ENCODE assay signal across 20 cellular contexts in genomic region chr11:34072831-34073230, GRCh38. TPM values are rescaled to one million over a fixed set of nuclear protein-coding genes. Genes with fewer than 3 reads are reported as not detected.
DNase-seq lines count a peak whose midpoint lies in the region; ATAC-seq, FAIRE-seq and TF ChIP-seq lines count a peak whose summit lies in the region.
"Had no signal": no experiment of that assay in that cellular context is flagged by ENCODE, and none has a peak within 500 bp of the region (broad histone marks: within the 10 kb centered on the region; RNA-seq: fewer than 3 reads in every experiment).

No MANE protein-coding gene starts in this region.

- DNase-seq in A549 (ENCODE audit: low read depth in 1 of 2, low spot score in 1 of 2) (no peak), A673 (ENCODE audit: low spot score) (no peak), IMR-90 (peak; percentile 7), iris pigment epithelial cell (ENCODE audit: low read depth) (peak; percentile 44), T1000 (lab: John Stamatoyannopoulos, UW) (no peak)
- DNase-seq: BE2C; Calu3; CD8-positive, alpha-beta T cell; GF-D8; KBM-7; NCI-H1694 treated with DMSO at 0.1 percent for 48 hours; NCI-H2107; NCI-H510A; NCI-H748 treated with DMSO at 0.1 percent for 48 hours; Right ventricle myocardium superior had no signal

- no peak overlapping the region for H3K4me3 ChIP-seq in A549
- no peak overlapping the region for H3K4me3 ChIP-seq in A673 (ENCODE audit: low read depth, low read length, poor library complexity, severe bottlenecking)
- H3K4me3 ChIP-seq in IMR-90 (ENCODE audit: insufficient read depth, low read depth, low read length): no peak overlapping the region
- H3K4me3 ChIP-seq: GM12878 had no signal

- H3K14ac ChIP-seq in IMR-90 (replicated peaks; ENCODE audit: low read depth, low read length): no peak overlapping the region

- intact Hi-C loops in A673 (cut with micrococcal nuclease; ENCODE audit: unreplicated experiment) (no loop called here), IMR-90 (cut with micrococcal nuclease) (no loop called here)

- POLR2A ChIA-PET in A549 (lab: Yijun Ruan, JAX) (no interaction called here), A673 (lab: Charles Lee; ENCODE audit: low non-redundant PET) (no interaction called here), IMR-90 (lab: Charles Lee; ENCODE audit: unreplicated experiment) (no interaction called here)

- H2BK15ac ChIP-seq in IMR-90 (ENCODE audit: low read depth, low read length): no peak overlapping the region

- H3K23ac ChIP-seq in IMR-90 (ENCODE audit: low read depth, low read length): no peak overlapping the region

- H3K27ac ChIP-seq in A549: no peak overlapping the region
- H3K27ac ChIP-seq in A673 (ENCODE audit: low read depth, low read length, poor library complexity, severe bottlenecking): peak overlapping the region; percentile 67
- H3K27ac ChIP-seq in IMR-90 (ENCODE audit: insufficient read depth, low read length): no peak overlapping the region

- H3K36me3 ChIP-seq in A673 (ENCODE audit: insufficient read depth, low read length, poor library complexity, severe bottlenecking) (peaks cover 97% of the 10 kb centered on the region), IMR-90 (ENCODE audit: control insufficient read depth, insufficient read depth, low read length) (peaks cover 29% of the 10 kb centered on the region)

- peaks cover 79% of the 10 kb centered on the region for H4K20me1 ChIP-seq in IMR-90 (ENCODE audit: insufficient read depth, low read length)

- H2AK9ac ChIP-seq in IMR-90 (replicated peaks; ENCODE audit: low read depth, low read length, poor library complexity): no peak overlapping the region

- 63% methylated on average over 2 of the region's 2 CpGs for WGBS in A549 (ENCODE audit: missing lambda C conversion rate)
- no CpG with 5 or more reads among the region's 2 CpGs for WGBS in IMR-90 (ENCODE audit: extremely low coverage in 2 of 2, insufficient read length in 1 of 2), 2 experiments

- H4K8ac ChIP-seq in IMR-90 (ENCODE audit: low read depth in 2 of 2, low read length in 2 of 2): no peak overlapping the region

- no peak overlapping the region for H2BK120ac ChIP-seq in IMR-90 (ENCODE audit: low read depth, low read length)

- H3K4me2 ChIP-seq in A549: no peak overlapping the region
- H3K4me2 ChIP-seq in IMR-90 (ENCODE audit: low read depth, low read length): no peak overlapping the region

- H3K9me1 ChIP-seq in IMR-90 (ENCODE audit: insufficient read depth, low read length): peaks cover 13% of the 10 kb centered on the region

- no peak for TF ChIP-seq RAD21 in A549 (conservative IDR thresholded peaks at IDR 0.05 in 1 of 2, IDR thresholded peaks at IDR 0.05 in 1 of 2)
- TF ChIP-seq RAD21 in IMR-90 (IDR thresholded peaks at IDR 0.05; ENCODE audit: low read length): no peak

- no peak overlapping the region for H2AK5ac ChIP-seq in IMR-90 (ENCODE audit: low read depth, low read length)

- in situ Hi-C loops in IMR-90 (cut with MboI; ENCODE audit: low sequenced_read_pairs): no loop called here

- H3K79me1 ChIP-seq in IMR-90 (ENCODE audit: low read depth in 1 of 2, low read length in 2 of 2): peaks cover 17 to 52% of the 10 kb centered on the region in 2 experiments

- TF ChIP-seq EP300 in A549 (IDR thresholded peaks at IDR 0.05): no peak

- no peak overlapping the region for H3K4ac ChIP-seq in IMR-90 (ENCODE audit: low read depth, low read length)

- H3K27me3 ChIP-seq in A673 (replicated peaks; ENCODE audit: insufficient read depth, low read depth, low read length, poor library complexity) (no peaks in the 10 kb centered on the region), IMR-90 (ENCODE audit: control insufficient read depth, insufficient read depth, low read length) (no peaks in the 10 kb centered on the region)
- H3K27me3 ChIP-seq: BE2C had no signal

- peak; percentile 56 for FAIRE-seq in A549 (lab: Jason Lieb, UNC)
- FAIRE-seq: GM12878, GM18507, H1 had no signal

- no peak overlapping the region for H3K56ac ChIP-seq in IMR-90 (ENCODE audit: extremely low read depth, insufficient read depth, low read length)

- no peak overlapping the region for H2AFZ ChIP-seq in IMR-90 (replicated peaks; ENCODE audit: low read length, poor library complexity)

- H4K5ac ChIP-seq in IMR-90 (ENCODE audit: low read depth, low read length): no peak overlapping the region

- H3K18ac ChIP-seq in IMR-90 (ENCODE audit: low read depth, low read length): no peak overlapping the region

- H3K4me1 ChIP-seq in A549 (peaks cover 11% of the 10 kb centered on the region; the same call in 2 of the 3 replicates), A673 (ENCODE audit: insufficient read depth, low read length, poor library complexity, severe bottlenecking) (peaks cover 94% of the 10 kb centered on the region), IMR-90 (ENCODE audit: control insufficient read depth, insufficient read depth, low read length) (peaks cover 9% of the 10 kb centered on the region)
- H3K4me1 ChIP-seq: BE2C had no signal

- H3K9me3 ChIP-seq in A549: no peaks in the 10 kb centered on the region
- no peaks in the 10 kb centered on the region for H3K9me3 ChIP-seq in A673 (ENCODE audit: low read depth, low read length, poor library complexity, severe bottlenecking)
- H3K9me3 ChIP-seq in IMR-90 (ENCODE audit: control insufficient read depth, insufficient read depth, low read length): no peaks in the 10 kb centered on the region
- H3K9me3 ChIP-seq: BE2C had no signal

- CTCF ChIA-PET in A549 (lab: Yijun Ruan, JAX): interaction anchor here (0.6 to 1.6 kb wide), 2 partner anchors 10 to 25 kb away, joined by 3 to 4 read pairs; no protein-coding TSS in a partner anchor
- CTCF ChIA-PET in A673 (lab: Charles Lee): no interaction called here
- CTCF ChIA-PET in IMR-90 (lab: Yijun Ruan, JAX): no interaction called here

- H3K9ac ChIP-seq in IMR-90 (ENCODE audit: low read depth, low read length): no peak overlapping the region

- ATAC-seq in A549 (no peak), IMR-90 (ENCODE audit: low read depth) (no peak), GM21576 (IDR thresholded peaks at IDR 0.05; ENCODE audit: unreplicated experiment) (no peak), HG02840 (IDR thresholded peaks at IDR 0.05; ENCODE audit: low FRiP score, unreplicated experiment) (no peak)
- ATAC-seq: CD8-positive, alpha-beta T cell; GM12878 had no signal

- no peak overlapping the region for H2BK5ac ChIP-seq in IMR-90 (ENCODE audit: low read depth, low read length, poor library complexity, severe bottlenecking)

- TF ChIP-seq POLR2A in A549 (IDR thresholded peaks at IDR 0.05; ENCODE audit: low read length) (no peak), IMR-90 (IDR thresholded peaks at IDR 0.05; ENCODE audit: low read depth, low read length) (no peak)

- BruUV-seq in A673 (replicated peaks; lab: Mats Ljungman, UMichigan) (no TSS peak), IMR-90 (replicated peaks; lab: Mats Ljungman, UMichigan) (no TSS peak)

- dilution Hi-C loops in IMR-90 (cut with HindIII; ENCODE audit: low sequenced_read_pairs, unreplicated experiment): no loop called here

- H4K91ac ChIP-seq in IMR-90 (ENCODE audit: insufficient read depth, low read depth, low read length): no peak overlapping the region

- no peak overlapping the region for H2BK20ac ChIP-seq in IMR-90 (ENCODE audit: low read depth, low read length)

- TF ChIP-seq CTCF in A549 (IDR thresholded peaks at IDR 0.05) (no peak), A673 (conservative IDR thresholded peaks at IDR 0.05; ENCODE audit: low read depth, low read length) (no peak), IMR-90 (conservative IDR thresholded peaks at IDR 0.05; ENCODE audit: low read depth, low read length) (no peak)

TF ChIP-seq in A549, 52 proteins besides CTCF, POLR2A, EP300 and RAD21 (continues in another document):
- TF ChIP-seq FOSB (CRISPR knock-in tag; IDR thresholded peaks at IDR 0.05) (no peak), HEYL (CRISPR knock-in tag; IDR thresholded peaks at IDR 0.05) (no peak)
- TF ChIP-seq, protein P1, sequence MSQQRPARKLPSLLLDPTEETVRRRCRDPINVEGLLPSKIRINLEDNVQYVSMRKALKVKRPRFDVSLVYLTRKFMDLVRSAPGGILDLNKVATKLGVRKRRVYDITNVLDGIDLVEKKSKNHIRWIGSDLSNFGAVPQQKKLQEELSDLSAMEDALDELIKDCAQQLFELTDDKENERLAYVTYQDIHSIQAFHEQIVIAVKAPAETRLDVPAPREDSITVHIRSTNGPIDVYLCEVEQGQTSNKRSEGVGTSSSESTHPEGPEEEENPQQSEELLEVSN (IDR thresholded peaks at IDR 0.05; ENCODE audit: borderline replicate concordance, low read depth): no peak

TF ChIP-seq in IMR-90, 13 proteins besides CTCF, POLR2A, EP300 and RAD21:
- TF ChIP-seq NFE2L2 (IDR thresholded peaks at IDR 0.05; ENCODE audit: low read depth, low read length) (no peak), RFX5 (IDR thresholded peaks at IDR 0.05; ENCODE audit: low read depth, low read length) (no peak), FOS (IDR thresholded peaks at IDR 0.05; ENCODE audit: low read depth, low read length) (no peak), CEBPB (IDR thresholded peaks at IDR 0.05; ENCODE audit: low read depth, low read length) (no peak)

RNA-seq across cellular contexts. Expression of gene CAPRIN1, which starts 21.3 kb away (rescaled TPM):
- polyA plus RNA-seq in A549 (2011; rRNA removed): 224 and 255 TPM in 2 replicates
- 65.3 and 85.5 TPM in 2 replicates for polyA plus RNA-seq in A549 (2012; cell fraction: cytosol; rRNA removed)
- 86.8 and 107 TPM in 2 replicates for polyA plus RNA-seq in A549 (2012; cell fraction: nucleus; rRNA removed)
- 159 to 178 TPM (median 165 TPM) in 3 replicates for polyA plus RNA-seq in A549 (2017; fragmentation: RNase III; extraction: RNeasy Plus Mini Kit Qiagen cat#74134 plus additional on column Dnase treatment)
- 349 and 390 TPM in 2 replicates for polyA minus RNA-seq in A549 (2011; rRNA and poly(A)+ RNA removed)
- total RNA-seq in A673 (2021): 1,416 and 1,470 TPM in 2 replicates
- 253 and 266 TPM in 2 replicates for total RNA-seq in IMR-90 (2012; rRNA removed)
- polyA plus RNA-seq in IMR-90 (2012; rRNA removed): 107 and 127 TPM in 2 replicates
- polyA plus RNA-seq in IMR-90 (2012; cell fraction: cytosol; rRNA removed): 46.8 and 91.7 TPM in 2 replicates
- 71.0 and 99.2 TPM in 2 replicates for polyA plus RNA-seq in IMR-90 (2012; cell fraction: nucleus; rRNA removed; ENCODE audit: low replicate concordance)

RNA-seq across cellular contexts. Expression of gene NAT10, which starts 32.6 kb away (rescaled TPM):
- polyA plus RNA-seq in A549 (2011; rRNA removed): 57.1 and 59.3 TPM in 2 replicates
- polyA plus RNA-seq in A549 (2012; cell fraction: cytosol; rRNA removed): 33.2 and 40.2 TPM in 2 replicates
- polyA plus RNA-seq in A549 (2012; cell fraction: nucleus; rRNA removed): 79.7 and 94.3 TPM in 2 replicates
- 37.6 to 44.6 TPM (median 38.6 TPM) in 3 replicates for polyA plus RNA-seq in A549 (2017; fragmentation: RNase III; extraction: RNeasy Plus Mini Kit Qiagen cat#74134 plus additional on column Dnase treatment)
- polyA minus RNA-seq in A549 (2011; rRNA and poly(A)+ RNA removed): 102 and 107 TPM in 2 replicates
- 180 and 192 TPM in 2 replicates for total RNA-seq in A673 (2021)
- total RNA-seq in IMR-90 (2012; rRNA removed): 31.9 and 34.8 TPM in 2 replicates
- 28.0 and 28.1 TPM in 2 replicates for polyA plus RNA-seq in IMR-90 (2012; rRNA removed)
- 13.6 and 19.4 TPM in 2 replicates for polyA plus RNA-seq in IMR-90 (2012; cell fraction: cytosol; rRNA removed)
- 37.8 and 53.4 TPM in 2 replicates for polyA plus RNA-seq in IMR-90 (2012; cell fraction: nucleus; rRNA removed; ENCODE audit: low replicate concordance)

Comparison
In these comparisons a context has a peak if more than half of its experiments do, and no peak if none do; other contexts are left out.
1. DNase-seq: peak in IMR-90 (single experiment) and iris pigment epithelial cell (single experiment); none in A549 (0 of 2), A673 (single experiment) and T1000 (single experiment).